Comparison of ENCODE assay signal across 16 cellular contexts in genomic region chr15:28896944-28897343, GRCh38. TPM values are rescaled to one million over a fixed set of nuclear protein-coding genes. Genes with fewer than 3 reads are reported as not detected.
DNase-seq lines count a peak whose midpoint lies in the region; ATAC-seq, FAIRE-seq and TF ChIP-seq lines count a peak whose summit lies in the region.
"Had no signal": no experiment of that assay in that cellular context is flagged by ENCODE, and none has a peak within 500 bp of the region (broad histone marks: within the 10 kb centered on the region; RNA-seq: fewer than 3 reads in every experiment).

No MANE protein-coding gene starts in this region.

- CTCF ChIA-PET in AG04450 (lab: Charles Lee), result interaction anchor here (0.8 kb wide), 1 partner anchor 207 kb away, joined by 3 read pairs; no protein-coding TSS in a partner anchor

- peak; percentile 67 for DNase-seq in AG04450 (ENCODE audit: low read depth, low spot score)
- peak; percentile 20 for DNase-seq in HPDE6-E6E7 (ENCODE audit: extremely low spot score)
- DNase-seq in astrocyte (ENCODE audit: low read depth), result peak; percentile 96
- DNase-seq in glomerular visceral epithelial cell (ENCODE audit: extremely low spot score), result peak; percentile 76
- DNase-seq in DMS 273 treated with DMSO at 0.1 percent for 48 hours (lab: John Stamatoyannopoulos, UW), result no peak
- DNase-seq in activated gamma-delta T cell (lab: John Stamatoyannopoulos, UW), result no peak
- DNase-seq in stimulated activated CD4-positive, alpha-beta T cell treated with anti-CD3 and anti-CD28 coated beads, Interleukin-4, amount 100 ng/mL, for 24 hours, result no peak
- DNase-seq: activated CD4-positive, alpha-beta T cell treated with anti-CD3 and anti-CD28 coated beads, Interleukin-2, amount 10 ng/mL, durations not matched to agents 7 days and 5 days; activated naive CD4-positive, alpha-beta T cell treated with anti-CD3 and anti-CD28 coated beads, Interleukin-2, amount 50 U/mL, for 16 hours; CD4-positive, alpha-beta memory T cell; SHP77 had no signal

- no peaks in the 10 kb centered on the region for H3K36me3 ChIP-seq in astrocyte (ENCODE audit: insufficient read depth, low read length)
- H3K36me3 ChIP-seq: vagina had no signal

- H3K4me1 Mint-ChIP-seq in astrocyte (ENCODE audit: low read depth, unreplicated experiment), result peaks cover 5% of the 10 kb centered on the region

- TF ChIP-seq CTCF in AG04450 (IDR thresholded peaks at IDR 0.05; ENCODE audit: low read depth, low read length), result no peak
- TF ChIP-seq CTCF in astrocyte (IDR thresholded peaks at IDR 0.05; ENCODE audit: insufficient read depth, low read depth, low read length), result no peak

- H3K4me3 ChIP-seq in AG04450 (ENCODE audit: low read depth, low read length), result no peak overlapping the region
- no peak overlapping the region for H3K4me3 ChIP-seq in astrocyte (ENCODE audit: insufficient read depth, low read depth, low read length)
- H3K4me3 ChIP-seq: GM12878, lung, vagina had no signal

- peak overlapping the region; percentile 91 for H3K27ac Mint-ChIP-seq in astrocyte (ENCODE audit: unreplicated experiment)
- H3K27ac Mint-ChIP-seq: activated CD4-positive, alpha-beta T cell treated with anti-CD3 and anti-CD28 coated beads, Interleukin-2, amount 10 ng/mL, durations not matched to agents 7 days and 5 days had no signal

- H3K9ac ChIP-seq in astrocyte (ENCODE audit: low read length), result no peak overlapping the region

- peaks cover 2% of the 10 kb centered on the region for H3K36me3 Mint-ChIP-seq in astrocyte (ENCODE audit: low read depth, unreplicated experiment)

- no peak overlapping the region for H2AFZ ChIP-seq in astrocyte (ENCODE audit: low read depth, low read length)

- H3K4me1 ChIP-seq in astrocyte (ENCODE audit: insufficient read depth, low read length), result peaks cover 3% of the 10 kb centered on the region
- H3K4me1 ChIP-seq: vagina had no signal

- peaks cover 37% of the 10 kb centered on the region for H4K20me1 ChIP-seq in astrocyte (ENCODE audit: insufficient read depth, low read length)

- no peak for ATAC-seq in HG03439 (IDR thresholded peaks at IDR 0.05; ENCODE audit: unreplicated experiment)
- ATAC-seq: esophagus mucosa, GM12878 had no signal

- POLR2A ChIA-PET in AG04450 (lab: Yijun Ruan, JAX), result interaction anchor here (0.6 to 0.7 kb wide), 3 partner anchors 71 to 213 kb away, joined by 3 to 7 read pairs (median 3); no protein-coding TSS in a partner anchor

- H3K27me3 ChIP-seq in AG04450 (ENCODE audit: control insufficient read depth, insufficient read depth, low read length), result no peaks in the 10 kb centered on the region
- H3K27me3 ChIP-seq in astrocyte (ENCODE audit: insufficient read depth, low read length), result no peaks in the 10 kb centered on the region
- H3K27me3 ChIP-seq: vagina had no signal

- no peaks in the 10 kb centered on the region for H3K9me3 Mint-ChIP-seq in astrocyte (ENCODE audit: unreplicated experiment)
- H3K9me3 Mint-ChIP-seq: activated CD4-positive, alpha-beta T cell treated with anti-CD3 and anti-CD28 coated beads, Interleukin-2, amount 10 ng/mL, durations not matched to agents 7 days and 5 days; CD4-positive, alpha-beta memory T cell had no signal

- peaks cover 40% of the 10 kb centered on the region for H3K79me2 ChIP-seq in astrocyte (ENCODE audit: insufficient read depth, low read length)

- peak; percentile 62 for FAIRE-seq in astrocyte (lab: Jason Lieb, UNC)
- FAIRE-seq: GM12878 had no signal

- peak overlapping the region; percentile 42 for H3K4me2 ChIP-seq in astrocyte (ENCODE audit: low read length)

- H3K27me3 Mint-ChIP-seq in astrocyte (ENCODE audit: low read depth, unreplicated experiment), result no peaks in the 10 kb centered on the region
- H3K27me3 Mint-ChIP-seq: activated CD4-positive, alpha-beta T cell treated with anti-CD3 and anti-CD28 coated beads, Interleukin-2, amount 10 ng/mL, durations not matched to agents 7 days and 5 days; CD4-positive, alpha-beta memory T cell had no signal

- H3K9me3 ChIP-seq in AG04450 (ENCODE audit: control insufficient read depth, insufficient read depth, low read length) (peaks cover 7% of the 10 kb centered on the region), astrocyte (ENCODE audit: insufficient read depth, low read depth, low read length) (no peaks in the 10 kb centered on the region)
- H3K9me3 ChIP-seq: vagina had no signal

- H3K27ac ChIP-seq in AG04450 (ENCODE audit: low read depth, low read length) (peak overlapping the region; percentile 69), astrocyte (ENCODE audit: low read depth, low read length) (peak overlapping the region; percentile 65)
- H3K27ac ChIP-seq: vagina had no signal

- H3K4me3 Mint-ChIP-seq in astrocyte (ENCODE audit: unreplicated experiment), result no peak overlapping the region
- H3K4me3 Mint-ChIP-seq: activated CD4-positive, alpha-beta T cell treated with anti-CD3 and anti-CD28 coated beads, Interleukin-2, amount 10 ng/mL, durations not matched to agents 7 days and 5 days; CD4-positive, alpha-beta memory T cell had no signal

RNA-seq across cellular contexts. Expression of gene APBA2, which starts 11.2 kb away (rescaled TPM):
- polyA plus RNA-seq in AG04450 (2011; rRNA removed), result 18.9 and 27.9 TPM in 2 replicates
- 28.6 and 31.4 TPM in 2 replicates for polyA minus RNA-seq in AG04450 (2011; rRNA and poly(A)+ RNA removed)
- 12.7 and 15.2 TPM in 2 replicates for total RNA-seq in astrocyte

RNA-seq across cellular contexts. Expression of gene GOLGA6L7, which starts 48.5 kb away (rescaled TPM):
- polyA plus RNA-seq in AG04450 (2011; rRNA removed), result not detected in 2 replicates
- polyA minus RNA-seq in AG04450 (2011; rRNA and poly(A)+ RNA removed), result not detected in 2 replicates
- total RNA-seq in astrocyte, result not detected in 2 replicates
- total RNA-seq: activated CD4-positive, alpha-beta T cell treated with anti-CD3 and anti-CD28 coated beads, Interleukin-2, amount 10 ng/mL, durations not matched to agents 7 days and 5 days; CD4-positive, alpha-beta memory T cell; esophagus mucosa; GM12878; lung; vagina had no signal
- polyA plus RNA-seq: CD4-positive, alpha-beta memory T cell; GM12878; lung had no signal

Comparison
In these comparisons a context has a peak if more than half of its experiments do, and no peak if none do; other contexts are left out.
1. DNase-seq: peak in AG04450 (single experiment), HPDE6-E6E7 (single experiment), astrocyte (single experiment) and glomerular visceral epithelial cell (single experiment); none in DMS 273 treated with DMSO at 0.1 percent for 48 hours (single experiment), activated gamma-delta T cell (single experiment) and stimulated activated CD4-positive, alpha-beta T cell treated with anti-CD3 and anti-CD28 coated beads, Interleukin-4, amount 100 ng/mL, for 24 hours (single experiment).